Comparison of ENCODE assay signal across 3 cellular contexts in genomic region chr16:2088192-2088631, GRCh38.
TF ChIP-seq lines count a peak whose summit lies in the region.

No MANE protein-coding gene starts in this region.

TF ChIP-seq in HEK293, 187 proteins besides CTCF, POLR2A, EP300 and RAD21:
- peak; percentile 88 for TF ChIP-seq ZFHX2 (tag by site-specific recombination; conservative IDR thresholded peaks at IDR 0.05)
- TF ChIP-seq KLF17 (tag by site-specific recombination; IDR thresholded peaks at IDR 0.05): no peak
- TF ChIP-seq ZNF501 (tag by site-specific recombination; IDR thresholded peaks at IDR 0.05): no peak
- TF ChIP-seq KLF8 (tag by site-specific recombination; IDR thresholded peaks at IDR 0.05): 0 out of 2 replicates have a peak, but pooled peaks have one; percentile 3
- TF ChIP-seq ZNF426 (tag by site-specific recombination; IDR thresholded peaks at IDR 0.05): no peak
- no peak for TF ChIP-seq BCL11B (tag by site-specific recombination; IDR thresholded peaks at IDR 0.05; ENCODE audit: low read depth)
- peak; percentile 50 for TF ChIP-seq ZNF600 (tag by site-specific recombination; IDR thresholded peaks at IDR 0.05)
- no peak for TF ChIP-seq ZNF10 (tag by site-specific recombination; IDR thresholded peaks at IDR 0.05)
- TF ChIP-seq GLIS2 (tag by site-specific recombination; IDR thresholded peaks at IDR 0.05): 0 out of 2 replicates have a peak, but pooled peaks have one; percentile 25
- peak; percentile 30; the same call in 1 of the 2 replicates for TF ChIP-seq HIC1 (tag by site-specific recombination; IDR thresholded peaks at IDR 0.05)
- TF ChIP-seq EGR2 (tag by site-specific recombination; IDR thresholded peaks at IDR 0.05; ENCODE audit: low read depth): peak; percentile 83
- TF ChIP-seq KLF9 (tag by site-specific recombination; IDR thresholded peaks at IDR 0.05; ENCODE audit: low read depth): peak; percentile 31; the same call in 1 of the 2 replicates

TF ChIP-seq in K562, 482 proteins besides CTCF, POLR2A, EP300 and RAD21:
- TF ChIP-seq RBM22 (IDR thresholded peaks at IDR 0.05; ENCODE audit: low read depth, low read length, poor library complexity, severe bottlenecking) (peak; percentile 16), NCOA4 (IDR thresholded peaks at IDR 0.05; ENCODE audit: partially characterized antibody) (no peak), ZBTB33 (CRISPR knock-in tag; IDR thresholded peaks at IDR 0.05) (peak; percentile 64; the same call in 1 of the 2 replicates), POLR2G (IDR thresholded peaks at IDR 0.05; ENCODE audit: low read depth, low read length) (0 out of 2 replicates have a peak, but pooled peaks have one; percentile 6), HOMEZ (CRISPR knock-in tag; IDR thresholded peaks at IDR 0.05) (no peak)

TF ChIP-seq in endothelial cell of umbilical vein, 7 proteins besides CTCF, POLR2A, EP300 and RAD21:
- TF ChIP-seq MAX (IDR thresholded peaks at IDR 0.05; ENCODE audit: insufficient read depth, insufficient read length) (no peak), JUN (IDR thresholded peaks at IDR 0.05; ENCODE audit: borderline replicate concordance, insufficient read depth, insufficient read length, low read depth) (no peak), EZH2 (IDR thresholded peaks at IDR 0.05; ENCODE audit: borderline replicate concordance, low read depth, low read length, severe bottlenecking) (no peak), GATA2 (IDR thresholded peaks at IDR 0.05; ENCODE audit: insufficient read depth, insufficient read length, low read depth, low read length) (no peak), MYC (IDR thresholded peaks at IDR 0.05; ENCODE audit: low read depth, low read length) (no peak), POLR2AphosphoS5 (IDR thresholded peaks at IDR 0.05; ENCODE audit: insufficient read depth, low read depth, low read length) (no peak), FOS (IDR thresholded peaks at IDR 0.05; ENCODE audit: borderline replicate concordance, insufficient read depth, low read length) (no peak)
TF ChIP-seq in endothelial cell of umbilical vein: peak in this region for 0.
